8 cellular contexts compared by ENCODE assay signal in genomic region chr12:95633049-95633545, GRCh38.
DNase-seq lines count a peak whose midpoint lies in the region; ATAC-seq and TF ChIP-seq lines count a peak whose summit lies in the region.

No MANE protein-coding gene starts in this region.

- H3K27me3 Mint-ChIP-seq in WTC11 (ENCODE audit: low read depth) = no peaks in the 10 kb centered on the region
- no peaks in the 10 kb centered on the region for H3K27me3 Mint-ChIP-seq in effector memory CD8-positive, alpha-beta T cell

- ATAC-seq in WTC11 = no peak
- no peak for ATAC-seq in effector memory CD8-positive, alpha-beta T cell (replicated peaks)
- ATAC-seq in HG02642 (IDR thresholded peaks at IDR 0.05; ENCODE audit: poor library complexity, unreplicated experiment) = no peak

- no peak overlapping the region for H3K9ac ChIP-seq in subcutaneous abdominal adipose tissue (ENCODE audit: low read length in 5 of 5)

- CTCF ChIA-PET in WTC11 (lab: Charles Lee) = no interaction called here

- H3K36me3 ChIP-seq in subcutaneous abdominal adipose tissue (ENCODE audit: control insufficient read depth in 5 of 5, insufficient read depth in 5 of 5, low read length in 5 of 5) = no peaks in the 10 kb centered on the region

- no peak overlapping the region for H3K4me3 Mint-ChIP-seq in WTC11
- H3K4me3 Mint-ChIP-seq in effector memory CD8-positive, alpha-beta T cell = no peak overlapping the region

- H3K9me3 ChIP-seq in subcutaneous abdominal adipose tissue (ENCODE audit: control insufficient read depth in 5 of 5, low read length in 5 of 5) = no peaks in the 10 kb centered on the region

- no peaks in the 10 kb centered on the region for H3K27me3 ChIP-seq in subcutaneous abdominal adipose tissue (ENCODE audit: control insufficient read depth in 5 of 5, insufficient read depth in 4 of 5, low read length in 5 of 5)

- H3K36me3 Mint-ChIP-seq in WTC11 = peaks cover 2% of the 10 kb centered on the region; the same call in 1 of the 2 replicates
- H3K36me3 Mint-ChIP-seq in effector memory CD8-positive, alpha-beta T cell (ENCODE audit: insufficient read depth) = no peaks in the 10 kb centered on the region

- peaks cover 11 to 43% (median 21%) of the 10 kb centered on the region in 5 donors for H3K4me1 ChIP-seq in subcutaneous abdominal adipose tissue (ENCODE audit: control insufficient read depth in 5 of 5, insufficient read depth in 5 of 5, low read length in 5 of 5)

- TF ChIP-seq CTCF in WTC11 (IDR thresholded peaks at IDR 0.05) = no peak

- H3K27ac Mint-ChIP-seq in WTC11 = no peak overlapping the region
- H3K27ac Mint-ChIP-seq in effector memory CD8-positive, alpha-beta T cell = no peak overlapping the region

- H3K4me3 ChIP-seq in subcutaneous abdominal adipose tissue (ENCODE audit: low read depth in 1 of 5, low read length in 5 of 5) = no peak overlapping the region

- DNase-seq in NK-92 treated with Interleukin-12 subunit alpha and Interleukin-12 subunit beta, amount 100 ng/mL, for 24 hours (lab: John Stamatoyannopoulos, UW) = peak; percentile 6
- DNase-seq in NK-92 (lab: John Stamatoyannopoulos, UW; ENCODE audit: unreplicated experiment) (no peak), WTC11 (ENCODE audit: low spot score) (no peak), hepatic stellate cell (ENCODE audit: low spot score) (peak; percentile 23), NCI-H187 treated with DMSO at 0.1 percent for 48 hours (lab: John Stamatoyannopoulos, UW) (no peak)
- no peak for DNase-seq in effector memory CD8-positive, alpha-beta T cell

- H3K4me1 Mint-ChIP-seq in WTC11 = peaks cover 4% of the 10 kb centered on the region; the same call in 1 of the 2 replicates
- no peaks in the 10 kb centered on the region for H3K4me1 Mint-ChIP-seq in effector memory CD8-positive, alpha-beta T cell (ENCODE audit: low read depth in 2 of 2)

- H3K27ac ChIP-seq in subcutaneous abdominal adipose tissue (ENCODE audit: low read depth, low read length) = peak overlapping the region; percentile 52

- H3K9me3 Mint-ChIP-seq in WTC11 = peaks cover 5% of the 10 kb centered on the region
- no peaks in the 10 kb centered on the region for H3K9me3 Mint-ChIP-seq in effector memory CD8-positive, alpha-beta T cell

- POLR2A ChIA-PET in WTC11 (lab: Charles Lee) = no interaction called here

TF ChIP-seq in WTC11, 78 proteins besides CTCF, POLR2A, EP300 and RAD21:
- TF ChIP-seq ZNF121 (CRISPR knock-in tag; IDR thresholded peaks at IDR 0.05) (0 out of 2 replicates have a peak, but pooled peaks have one; percentile 26), SMAD4 (CRISPR knock-in tag; IDR thresholded peaks at IDR 0.05) (no peak), SOX15 (CRISPR knock-in tag; IDR thresholded peaks at IDR 0.05) (no peak), NR3C1 (CRISPR knock-in tag; conservative IDR thresholded peaks at IDR 0.05; ENCODE audit: low read depth) (no peak)

Comparison
In these comparisons a context has a peak if more than half of its experiments do, and no peak if none do; other contexts are left out.
1. DNase-seq: peak in NK-92 treated with Interleukin-12 subunit alpha and Interleukin-12 subunit beta, amount 100 ng/mL, for 24 hours (single experiment) and hepatic stellate cell (single experiment); none in NK-92 (single experiment), WTC11 (single experiment), effector memory CD8-positive, alpha-beta T cell (0 of 3) and NCI-H187 treated with DMSO at 0.1 percent for 48 hours (single experiment).